In the genomic region with DNA sequence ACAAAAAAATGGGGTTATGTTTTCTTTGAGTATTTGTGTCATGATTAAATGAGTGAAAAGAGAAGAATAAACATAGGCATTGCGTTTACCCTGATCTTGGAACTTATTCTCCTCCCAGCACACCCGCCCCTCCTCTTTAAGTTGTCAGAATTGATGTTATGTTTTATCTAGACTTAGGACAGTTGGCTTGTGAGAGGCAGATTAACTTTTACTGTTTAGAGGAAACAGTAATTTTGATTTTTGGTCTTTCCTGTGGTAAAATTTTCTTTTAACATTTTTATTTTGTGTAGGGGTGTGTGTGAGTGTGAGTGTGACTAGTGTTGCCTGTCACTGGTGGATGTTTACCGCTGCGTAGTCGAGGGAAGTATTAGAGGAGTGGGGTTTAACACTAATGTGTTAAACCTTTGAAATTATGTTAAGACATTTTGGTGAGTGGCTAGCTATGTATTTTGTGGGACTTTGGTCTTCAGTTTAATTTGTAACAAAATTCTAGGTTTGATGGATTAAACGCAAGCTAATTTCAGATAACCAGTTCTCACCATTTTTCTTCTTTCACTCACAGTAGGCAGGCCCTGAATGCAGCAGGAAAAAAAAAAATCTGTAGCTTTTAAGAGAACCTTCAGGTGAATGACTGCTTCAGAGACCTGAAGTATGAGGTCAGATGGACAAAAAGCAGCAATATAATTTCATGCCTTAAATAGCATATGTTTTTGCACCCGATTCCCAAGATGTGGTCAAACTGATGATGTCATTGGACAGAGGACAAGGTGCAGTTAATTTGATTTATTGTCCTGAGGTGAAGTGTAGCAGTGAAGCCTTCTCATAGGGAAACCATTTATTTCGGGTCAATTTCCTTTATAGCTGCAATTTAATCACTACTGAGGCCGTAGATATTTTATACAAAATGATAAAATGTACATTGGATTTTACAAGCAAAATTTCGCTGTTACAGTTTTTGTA, we compare ENCODE assay signal across 8 cellular contexts. TPM values are rescaled to one million over a fixed set of nuclear protein-coding genes. Genes with fewer than 3 reads are reported as not detected.
DNase-seq lines count a peak whose midpoint lies in the region; ATAC-seq, FAIRE-seq and TF ChIP-seq lines count a peak whose summit lies in the region.

No MANE protein-coding gene starts in this region.

- no peak overlapping the region for H3K9ac ChIP-seq in astrocyte (ENCODE audit: low read length)

- no peaks in the 10 kb centered on the region for H3K9me3 ChIP-seq in CD8-positive, alpha-beta memory T cell (ENCODE audit: low read length)
- H3K9me3 ChIP-seq in astrocyte (ENCODE audit: insufficient read depth, low read depth, low read length) (no peaks in the 10 kb centered on the region), muscle layer of duodenum (ENCODE audit: control insufficient read depth in 1 of 2, low read length in 2 of 2) (no peaks in the 10 kb centered on the region)

- no peak overlapping the region for H3K4me2 ChIP-seq in astrocyte (ENCODE audit: low read length)

- DNase-seq in CD8-positive, alpha-beta memory T cell, result no peak
- peak; percentile 46 for DNase-seq in KBM-7
- peak; percentile 73 for DNase-seq in astrocyte (ENCODE audit: low read depth)
- DNase-seq in NCI-H1694 treated with DMSO at 0.1 percent for 48 hours (lab: John Stamatoyannopoulos, UW), result no peak
- DNase-seq in GM10248 (ENCODE audit: extremely low spot score), result no peak

- H3K27ac ChIP-seq in CD8-positive, alpha-beta memory T cell (ENCODE audit: low read depth, low read length), result peak overlapping the region; percentile 88
- H3K27ac ChIP-seq in astrocyte (ENCODE audit: low read depth, low read length), result no peak overlapping the region
- H3K27ac ChIP-seq in muscle layer of duodenum (ENCODE audit: low read length), result peak overlapping the region; percentile 94

- H4K20me1 ChIP-seq in astrocyte (ENCODE audit: insufficient read depth, low read length), result peaks cover 36% of the 10 kb centered on the region

- H3K36me3 ChIP-seq in CD8-positive, alpha-beta memory T cell (ENCODE audit: insufficient read depth, low read length), result no peaks in the 10 kb centered on the region
- H3K36me3 ChIP-seq in astrocyte (ENCODE audit: insufficient read depth, low read length), result no peaks in the 10 kb centered on the region
- H3K36me3 ChIP-seq in muscle layer of duodenum (ENCODE audit: control insufficient read depth in 1 of 2, insufficient read depth in 2 of 2, low read length in 2 of 2), result no peaks in the 10 kb centered on the region

- H3K4me3 ChIP-seq in CD8-positive, alpha-beta memory T cell (ENCODE audit: low read length), result no peak overlapping the region
- H3K4me3 ChIP-seq in astrocyte (ENCODE audit: insufficient read depth, low read depth, low read length), result no peak overlapping the region
- H3K4me3 ChIP-seq in muscle layer of duodenum (ENCODE audit: low read depth in 1 of 2, low read length in 2 of 2), result no peak overlapping the region

- H3K4me1 ChIP-seq in CD8-positive, alpha-beta memory T cell (ENCODE audit: insufficient read depth, low read length), result peaks cover 28% of the 10 kb centered on the region
- H3K4me1 ChIP-seq in astrocyte (ENCODE audit: insufficient read depth, low read length) (peaks cover 8% of the 10 kb centered on the region), muscle layer of duodenum (ENCODE audit: control insufficient read depth in 1 of 2, insufficient read depth in 2 of 2, low read length in 2 of 2) (peaks cover 7 to 26% of the 10 kb centered on the region in 2 donors)

- H3K9me3 Mint-ChIP-seq in CD8-positive, alpha-beta memory T cell, result no peaks in the 10 kb centered on the region
- H3K9me3 Mint-ChIP-seq in astrocyte (ENCODE audit: unreplicated experiment), result no peaks in the 10 kb centered on the region

- CTCF ChIA-PET in CD8-positive, alpha-beta memory T cell (lab: Charles Lee), result interaction anchor here (1.7 kb wide), 1 partner anchor 44 kb away, joined by 6 read pairs; no protein-coding TSS in a partner anchor
- CTCF ChIA-PET in GM10248 (lab: Yijun Ruan, JAX), result interaction anchor here (1.3 to 2.3 kb wide), 5 partner anchors 7 to 218 kb away, joined by 3 to 11 read pairs (median 7); no protein-coding TSS in a partner anchor

- H3K27ac Mint-ChIP-seq in CD8-positive, alpha-beta memory T cell, result peak overlapping the region; percentile 92 to 100 (median 98)
- peak overlapping the region; percentile 99 for H3K27ac Mint-ChIP-seq in astrocyte (ENCODE audit: unreplicated experiment)

- peak overlapping the region in 6 of 7 donors; percentile 84 to 98 (median 96) for H3K4me3 Mint-ChIP-seq in CD8-positive, alpha-beta memory T cell
- H3K4me3 Mint-ChIP-seq in astrocyte (ENCODE audit: unreplicated experiment), result peak overlapping the region; percentile 96

- TF ChIP-seq CTCF in astrocyte (IDR thresholded peaks at IDR 0.05; ENCODE audit: insufficient read depth, low read depth, low read length) (no peak), GM10248 (IDR thresholded peaks at IDR 0.05; ENCODE audit: control extremely low read depth, extremely low read depth, low read depth, missing control alignments) (no peak)

- ATAC-seq in HG03521 (IDR thresholded peaks at IDR 0.05; ENCODE audit: unreplicated experiment) (no peak), GM18520 (IDR thresholded peaks at IDR 0.05; ENCODE audit: unreplicated experiment) (no peak)

- H3K27me3 Mint-ChIP-seq in CD8-positive, alpha-beta memory T cell, result peaks cover 0 to 5% of the 10 kb centered on the region in 2 donors
- no peaks in the 10 kb centered on the region for H3K27me3 Mint-ChIP-seq in astrocyte (ENCODE audit: low read depth, unreplicated experiment)

- FAIRE-seq in astrocyte (lab: Jason Lieb, UNC), result no peak

- POLR2A ChIA-PET in CD8-positive, alpha-beta memory T cell (lab: Charles Lee), result interaction anchor here (0.6 to 1.7 kb wide), 4 partner anchors 10 to 295 kb away, joined by 3 to 9 read pairs (median 4); partner anchors contain the start of gene CD247
- POLR2A ChIA-PET in GM10248 (lab: Yijun Ruan, JAX), result no interaction called here

- H3K27me3 ChIP-seq in CD8-positive, alpha-beta memory T cell (ENCODE audit: insufficient read depth, low read length, poor library complexity, severe bottlenecking), result no peaks in the 10 kb centered on the region
- no peaks in the 10 kb centered on the region for H3K27me3 ChIP-seq in astrocyte (ENCODE audit: insufficient read depth, low read length)
- H3K27me3 ChIP-seq in muscle layer of duodenum (ENCODE audit: low read depth, low read length), result no peaks in the 10 kb centered on the region

- in situ Hi-C loops in KBM-7 (cut with MboI; ENCODE audit: low pct_unique_long_range_greater_than_20kb, low sequenced_read_pairs), result no loop called here

- H3K36me3 Mint-ChIP-seq in CD8-positive, alpha-beta memory T cell, result peaks cover 0 to 14% (median 3%) of the 10 kb centered on the region in 3 donors
- no peaks in the 10 kb centered on the region for H3K36me3 Mint-ChIP-seq in astrocyte (ENCODE audit: low read depth, unreplicated experiment)

- peaks cover 64% of the 10 kb centered on the region for H3K79me2 ChIP-seq in astrocyte (ENCODE audit: insufficient read depth, low read length)

- peaks cover 34 to 73% (median 64%) of the 10 kb centered on the region in 3 donors for H3K4me1 Mint-ChIP-seq in CD8-positive, alpha-beta memory T cell
- peaks cover 27% of the 10 kb centered on the region for H3K4me1 Mint-ChIP-seq in astrocyte (ENCODE audit: low read depth, unreplicated experiment)

- no peak overlapping the region for H2AFZ ChIP-seq in astrocyte (ENCODE audit: low read depth, low read length)

RNA-seq across cellular contexts. Expression of gene POU2F1, which starts 2.7 kb away (rescaled TPM):
- 10 to 100 TPM; 12.3 to 13.5 TPM for total RNA-seq in CD8-positive, alpha-beta memory T cell
- polyA plus RNA-seq in CD8-positive, alpha-beta memory T cell, result 11.8 TPM
- 21.5 and 21.7 TPM in 2 replicates for total RNA-seq in astrocyte

Comparison
In these comparisons a context has a peak if more than half of its experiments do, and no peak if none do; other contexts are left out.
1. DNase-seq: peak in KBM-7 (single experiment) and astrocyte (single experiment); none in CD8-positive, alpha-beta memory T cell (0 of 5), NCI-H1694 treated with DMSO at 0.1 percent for 48 hours (single experiment) and GM10248 (single experiment).